ENCODE assay signal across 7 cellular contexts in genomic region chr2:15646661-15647060, GRCh38.
"Had no signal": no experiment of that assay in that cellular context is flagged by ENCODE, and none has a peak within 500 bp of the region (broad histone marks: within the 10 kb centered on the region; RNA-seq: fewer than 3 reads in every experiment).

No MANE protein-coding gene starts in this region.

- ATAC-seq: GM23338 had no signal

- DNase-seq: H9, HCEC 1CT, KG1 had no signal

- FAIRE-seq: H1, H54, HTR-8/SVneo had no signal

- H3K4me2 ChIP-seq: GM23338 had no signal

- H3K4me3 ChIP-seq: GM23338 had no signal

- H2AFZ ChIP-seq: GM23338 had no signal
